In genomic region chr10:80099295-80099694, GRCh38 we compare ENCODE assay signal across 1 cellular context. TPM values are rescaled to one million over a fixed set of nuclear protein-coding genes. Genes with fewer than 3 reads are reported as not detected.
"Had no signal": no experiment of that assay in that cellular context is flagged by ENCODE, and none has a peak within 500 bp of the region (broad histone marks: within the 10 kb centered on the region; RNA-seq: fewer than 3 reads in every experiment).

No MANE protein-coding gene starts in this region.

RNA-seq across cellular contexts. Expression of gene PLAC9, which starts 33.2 kb away (rescaled TPM):
- total RNA-seq: H4 had no signal
